8 cellular contexts compared by ENCODE assay signal in the genomic region with DNA sequence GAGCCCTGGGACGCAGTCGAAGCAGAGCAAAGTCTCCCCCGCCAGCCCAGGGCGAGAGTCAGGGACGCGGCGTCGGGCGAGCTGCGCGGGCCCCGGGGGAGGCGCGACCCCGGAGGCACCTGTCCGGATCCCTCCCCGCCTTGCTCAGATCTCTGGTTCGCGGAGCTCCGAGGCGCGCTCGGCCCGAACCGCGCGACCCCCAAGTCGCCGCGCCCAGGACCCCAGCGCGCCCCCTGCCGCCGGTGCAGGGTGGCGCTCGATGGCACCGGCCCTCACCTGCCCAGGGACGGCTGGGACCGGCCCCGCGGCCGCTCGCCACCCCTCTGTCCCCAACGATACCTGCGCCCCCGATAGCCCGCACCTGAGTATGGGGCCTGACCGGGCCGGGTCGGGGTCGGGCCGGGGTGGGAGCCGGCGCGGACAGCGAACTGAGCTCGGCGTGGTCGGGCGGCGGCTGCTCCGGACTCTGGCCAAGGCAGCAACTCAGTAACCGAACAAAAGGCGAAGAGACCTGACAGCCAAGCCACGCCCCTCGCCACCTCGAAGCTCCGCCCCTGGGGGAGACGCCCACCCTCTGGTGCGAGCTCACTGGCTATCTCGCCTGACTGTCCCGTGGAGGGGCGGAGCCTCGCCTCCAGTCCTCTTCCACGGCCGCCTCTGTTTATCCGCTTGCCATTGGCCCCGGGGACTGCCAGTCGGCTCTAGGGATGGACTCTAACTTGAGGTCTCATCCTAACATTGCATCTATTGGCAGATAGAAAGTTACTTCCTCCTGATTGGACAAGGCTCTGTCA. TPM values are rescaled to one million over a fixed set of nuclear protein-coding genes. Genes with fewer than 3 reads are reported as not detected.
DNase-seq lines count a peak whose midpoint lies in the region; ATAC-seq and TF ChIP-seq lines count a peak whose summit lies in the region.

JUP (minus strand) TSS at position 485 of the 794 bp plus-strand sequence. CDS start 14,857 bp downstream, outside the sequence.

- peak within 1 kb of the TSS; percentile 57 for H3K4me3 ChIP-seq in left lung

- no peaks in the 10 kb centered on the region for H3K36me3 ChIP-seq in left lung

- CTCF ChIA-PET in activated CD4-positive, alpha-beta memory T cell treated with anti-CD3 and anti-CD28 coated beads for 36 hours (lab: Charles Lee): interaction anchor here (0.7 to 2.8 kb wide), 11 partner anchors 8 to 217 kb away, joined by 3 to 20 read pairs (median 5); partner anchors contain the start of genes FKBP10, ODAD4 and P3H4

- H3K36me3 Mint-ChIP-seq in activated CD4-positive, alpha-beta memory T cell treated with anti-CD3 and anti-CD28 coated beads for 36 hours: no peaks in the 10 kb centered on the region

- H3K9me3 Mint-ChIP-seq in activated CD4-positive, alpha-beta memory T cell treated with anti-CD3 and anti-CD28 coated beads for 36 hours: no peaks in the 10 kb centered on the region

- peak within 1 kb of the TSS; percentile 86 to 91 for H3K27ac ChIP-seq in left lung

- intact Hi-C loops in activated CD4-positive, alpha-beta memory T cell treated with anti-CD3 and anti-CD28 coated beads for 36 hours (cut with micrococcal nuclease): no loop called here
- intact Hi-C loops in left lung (cut with DNase I): no loop called here

- H3K27ac Mint-ChIP-seq in activated CD4-positive, alpha-beta memory T cell treated with anti-CD3 and anti-CD28 coated beads for 36 hours: no peak within 1 kb of the TSS

- H3K4me1 Mint-ChIP-seq in activated CD4-positive, alpha-beta memory T cell treated with anti-CD3 and anti-CD28 coated beads for 36 hours (ENCODE audit: low read depth): peaks cover 12% of the 10 kb centered on the region

- TF ChIP-seq CTCF in left lung (IDR thresholded peaks at IDR 0.05): peak; percentile 52 to 59

- H3K4me3 Mint-ChIP-seq in activated CD4-positive, alpha-beta memory T cell treated with anti-CD3 and anti-CD28 coated beads for 36 hours: peak within 1 kb of the TSS; percentile 32

- H3K27me3 ChIP-seq in left lung: peaks cover 0 to 28% of the 10 kb centered on the region in 2 donors

- POLR2A ChIA-PET in activated CD4-positive, alpha-beta memory T cell treated with anti-CD3 and anti-CD28 coated beads for 36 hours (lab: Charles Lee): interaction anchor here (0.9 to 1.1 kb wide), 2 partner anchors 12 to 25 kb away, joined by 3 to 4 read pairs; partner anchors contain the start of gene P3H4

- peak; percentile 78 for ATAC-seq in GM18907 (IDR thresholded peaks at IDR 0.05; ENCODE audit: unreplicated experiment)
- peak; percentile 83 for ATAC-seq in HG03460 (IDR thresholded peaks at IDR 0.05; ENCODE audit: unreplicated experiment)
- ATAC-seq in left lung: peak; percentile 93

- H3K9me3 ChIP-seq in left lung: no peaks in the 10 kb centered on the region

- peaks cover 20% of the 10 kb centered on the region for H3K27me3 Mint-ChIP-seq in activated CD4-positive, alpha-beta memory T cell treated with anti-CD3 and anti-CD28 coated beads for 36 hours

- peaks cover 18 to 57% of the 10 kb centered on the region in 2 donors for H3K4me1 ChIP-seq in left lung

- DNase-seq in 8988T (peak; percentile 94), NCI-H69 (lab: John Stamatoyannopoulos, UW) (peak; percentile 100), dermis microvascular lymphatic vessel endothelial cell (ENCODE audit: low read depth in 2 of 2) (peak; percentile 98 to 100), left lung (peak; percentile 98 to 99)
- DNase-seq in activated CD4-positive, alpha-beta memory T cell treated with anti-CD3 and anti-CD28 coated beads for 36 hours: peak; percentile 94
- peak; percentile 79 for DNase-seq in stimulated activated CD4-positive, alpha-beta T cell treated with anti-CD3 and anti-CD28 coated beads, Interleukin-2, amount 100 ng/mL, for 4 hours (ENCODE audit: low read depth)

RNA-seq across cellular contexts. Expression of gene JUP, which starts in this region (rescaled TPM):
- under 1 TPM; 0.12 to 0.29 TPM for total RNA-seq in activated CD4-positive, alpha-beta memory T cell treated with anti-CD3 and anti-CD28 coated beads for 36 hours
- 207 and 483 TPM in 2 replicates for total RNA-seq in dermis microvascular lymphatic vessel endothelial cell
- total RNA-seq in left lung: 100 to 1,000 TPM in 1 of 2 donors, 10 to 100 TPM in 1; 94.2 to 148 TPM

Comparison
In these comparisons a context has a peak if more than half of its experiments do, and no peak if none do; other contexts are left out.
1. Peak in every context shown above with its lines: DNase-seq, ATAC-seq, H3K4me3 ChIP-seq and H3K27ac ChIP-seq.
2. RNA of gene JUP (total RNA-seq): 207 to 483 TPM in dermis microvascular lymphatic vessel endothelial cell and 94.2 to 148 TPM in left lung; 0.12 to 0.29 TPM in activated CD4-positive, alpha-beta memory T cell treated with anti-CD3 and anti-CD28 coated beads for 36 hours; every median in the first group is over 10 times any median in the second.
3. Peak in DNase-seq in activated CD4-positive, alpha-beta memory T cell treated with anti-CD3 and anti-CD28 coated beads for 36 hours; RNA of the gene not detected or under 1 TPM.